In genomic region chr11:2207212-2207611, GRCh38 we compare ENCODE assay signal across 29 cellular contexts. TPM values are rescaled to one million over a fixed set of nuclear protein-coding genes. Genes with fewer than 3 reads are reported as not detected.
DNase-seq lines count a peak whose midpoint lies in the region; ATAC-seq and TF ChIP-seq lines count a peak whose summit lies in the region.
"Had no signal": no experiment of that assay in that cellular context is flagged by ENCODE, and none has a peak within 500 bp of the region (broad histone marks: within the 10 kb centered on the region; RNA-seq: fewer than 3 reads in every experiment).

No MANE protein-coding gene starts in this region.

- no peak overlapping the region for H3K9ac ChIP-seq in DND-41 (ENCODE audit: low read depth, low read length)
- H3K9ac ChIP-seq: GM23248, KMS-11 had no signal

- no peak overlapping the region for H3K27ac Mint-ChIP-seq in endothelial cell (ENCODE audit: unreplicated experiment)
- H3K27ac Mint-ChIP-seq: nephron progenitor cell; stimulated activated naive CD8-positive, alpha-beta T cell treated with anti-CD3 and anti-CD28 coated beads, Interleukin-15, Interleukin-2, amounts not matched to agents 100 ng/mL and 50 ng/mL, for 24 hours had no signal

- TF ChIP-seq CTCF in DND-41 (IDR thresholded peaks at IDR 0.05; ENCODE audit: borderline replicate concordance, extremely low read depth, low read length, poor library complexity, severe bottlenecking): no peak
- TF ChIP-seq CTCF in endothelial cell (IDR thresholded peaks at IDR 0.05; ENCODE audit: unreplicated experiment): no peak

- H3K79me2 ChIP-seq in DND-41 (ENCODE audit: insufficient read depth, low read length): no peaks in the 10 kb centered on the region

- no peaks in the 10 kb centered on the region for H4K20me1 ChIP-seq in DND-41 (ENCODE audit: insufficient read depth, low read length)

- peak; percentile 3 for DNase-seq in activated CD4-positive, alpha-beta T cell treated with anti-CD3 and anti-CD28 coated beads for 1 hour
- DNase-seq in activated CD4-positive, alpha-beta T cell treated with anti-CD3 and anti-CD28 coated beads, Interleukin-2, amount 50 U/mL, for 4 hours: no peak
- DNase-seq in DND-41: peak; percentile 4
- DNase-seq in endothelial cell (ENCODE audit: low spot score): peak; percentile 1
- peak; percentile 69 for DNase-seq in posterior vena cava (ENCODE audit: low spot score)
- no peak for DNase-seq in germinal center (ENCODE audit: low spot score)
- DNase-seq in DMS53 (lab: John Stamatoyannopoulos, UW): no peak
- DNase-seq: 8988T; AML-193; caudate nucleus; CD8-positive, alpha-beta memory T cell; foreskin keratinocyte; GM23248; mesendoderm; NCI-H187; nephron progenitor cell; SIG-M5; small intestine; stimulated activated CD4-positive, alpha-beta T cell treated with anti-CD3 and anti-CD28 coated beads, Interleukin-4, amount 100 ng/mL, for 1 hour; T-helper 1 cell had no signal

- H3K4me1 Mint-ChIP-seq in endothelial cell (ENCODE audit: unreplicated experiment): peaks cover 4% of the 10 kb centered on the region

- H2AFZ ChIP-seq in DND-41 (ENCODE audit: low read depth, low read length): no peak overlapping the region
- H2AFZ ChIP-seq: GM23248 had no signal

- H3K36me3 Mint-ChIP-seq in endothelial cell (ENCODE audit: low read depth, unreplicated experiment): no peaks in the 10 kb centered on the region
- H3K36me3 Mint-ChIP-seq: CD8-positive, alpha-beta memory T cell had no signal

- H3K27me3 ChIP-seq in DND-41 (ENCODE audit: insufficient read depth, low read length, poor library complexity): no peaks in the 10 kb centered on the region
- H3K27me3 ChIP-seq: upper lobe of right lung had no signal

- peaks cover 6% of the 10 kb centered on the region for H3K27me3 Mint-ChIP-seq in endothelial cell (ENCODE audit: unreplicated experiment)
- H3K27me3 Mint-ChIP-seq: stimulated activated naive CD8-positive, alpha-beta T cell treated with anti-CD3 and anti-CD28 coated beads, Interleukin-15, Interleukin-2, amounts not matched to agents 100 ng/mL and 50 ng/mL, for 24 hours had no signal

- H3K4me3 Mint-ChIP-seq in endothelial cell (ENCODE audit: unreplicated experiment): no peak overlapping the region
- H3K4me3 Mint-ChIP-seq: CD8-positive, alpha-beta memory T cell; nephron progenitor cell; stimulated activated naive CD8-positive, alpha-beta T cell treated with anti-CD3 and anti-CD28 coated beads, Interleukin-15, Interleukin-2, amounts not matched to agents 100 ng/mL and 50 ng/mL, for 24 hours had no signal

- no peak overlapping the region for H3K4me2 ChIP-seq in DND-41 (ENCODE audit: insufficient read depth, low read length)
- H3K4me2 ChIP-seq: KMS-11 had no signal

- H3K4me1 ChIP-seq in DND-41 (ENCODE audit: insufficient read depth, low read length): peaks cover under 1% of the 10 kb centered on the region; the same call in 1 of the 2 replicates
- H3K4me1 ChIP-seq: upper lobe of right lung had no signal

- no peak for ATAC-seq in DND-41 (ENCODE audit: insufficient read depth, low read depth)
- no peak for ATAC-seq in GM21526 (IDR thresholded peaks at IDR 0.05; ENCODE audit: low FRiP score, unreplicated experiment)
- ATAC-seq: foreskin keratinocyte, upper lobe of right lung had no signal

- intact Hi-C loops in posterior vena cava (cut with DNase I): no loop called here

- no peak overlapping the region for H3K27ac ChIP-seq in DND-41 (ENCODE audit: low read length)
- H3K27ac ChIP-seq: foreskin keratinocyte, GM23248, KMS-11, prostate gland, upper lobe of right lung had no signal

- no peaks in the 10 kb centered on the region for H3K36me3 ChIP-seq in DND-41 (ENCODE audit: insufficient read depth, low read length)
- H3K36me3 ChIP-seq: prostate gland, upper lobe of right lung had no signal

- H3K9me3 ChIP-seq in DND-41 (ENCODE audit: insufficient read depth, low read length, severe bottlenecking): no peaks in the 10 kb centered on the region
- H3K9me3 ChIP-seq: prostate gland, upper lobe of right lung had no signal

- H3K4me3 ChIP-seq in DND-41 (ENCODE audit: low read depth in 1 of 2, low read length in 2 of 2): no peak overlapping the region
- H3K4me3 ChIP-seq: GM23248, prostate gland, upper lobe of right lung had no signal

- no peaks in the 10 kb centered on the region for H3K9me3 Mint-ChIP-seq in endothelial cell (ENCODE audit: unreplicated experiment)
- H3K9me3 Mint-ChIP-seq: CD8-positive, alpha-beta memory T cell; nephron progenitor cell; stimulated activated naive CD8-positive, alpha-beta T cell treated with anti-CD3 and anti-CD28 coated beads, Interleukin-15, Interleukin-2, amounts not matched to agents 100 ng/mL and 50 ng/mL, for 24 hours had no signal

RNA-seq across cellular contexts. Expression of gene TH, which starts 35.6 kb away (rescaled TPM):
- not detected for total RNA-seq in endothelial cell (ENCODE audit: unreplicated experiment)
- under 1 TPM in 1 of 2 donors, not detected in 1; 0.67 TPM for total RNA-seq in posterior vena cava
- total RNA-seq: CD8-positive, alpha-beta memory T cell; GM23248; kidney epithelial cell; OCI-LY7; upper lobe of right lung had no signal

RNA-seq across cellular contexts. Expression of gene INS, which starts 46.2 kb away (rescaled TPM):
- total RNA-seq in endothelial cell (ENCODE audit: unreplicated experiment): not detected
- not detected for total RNA-seq in posterior vena cava
- total RNA-seq: CD8-positive, alpha-beta memory T cell; epithelial cell of proximal tubule; foreskin keratinocyte; GM23248; HT-29; kidney epithelial cell; OCI-LY7; prostate gland; upper lobe of right lung had no signal

Comparison
In these comparisons a context has a peak if more than half of its experiments do, and no peak if none do; other contexts are left out.
1. DNase-seq: peak in activated CD4-positive, alpha-beta T cell treated with anti-CD3 and anti-CD28 coated beads for 1 hour (single experiment), DND-41 (single experiment), endothelial cell (single experiment) and posterior vena cava (single experiment); none in activated CD4-positive, alpha-beta T cell treated with anti-CD3 and anti-CD28 coated beads, Interleukin-2, amount 50 U/mL, for 4 hours (0 of 2), germinal center (single experiment) and DMS53 (single experiment).